In genomic region chr3:132785292-132785691, GRCh38 we compare ENCODE assay signal across 1 cellular context.
A peak's percentile ranks its signal among the peaks of the same experiment; 100 is the strongest.
TF ChIP-seq lines count a peak whose summit lies in the region.

No MANE protein-coding gene starts in this region.

TF ChIP-seq in K562, 482 proteins besides CTCF, POLR2A, EP300 and RAD21 (continues in another document):
- TF ChIP-seq MGA (IDR thresholded peaks at IDR 0.05), result 0 out of 2 replicates have a peak, but pooled peaks have one; percentile 25
- TF ChIP-seq LEF1 (IDR thresholded peaks at IDR 0.05), result no peak
- no peak for TF ChIP-seq ZNF274 (IDR thresholded peaks at IDR 0.05; ENCODE audit: borderline replicate concordance, low read depth, low read length)
- no peak for TF ChIP-seq RBM34 (IDR thresholded peaks at IDR 0.05; ENCODE audit: borderline replicate concordance, insufficient read depth, low read length)
- TF ChIP-seq ZNF780A (CRISPR knock-in tag; IDR thresholded peaks at IDR 0.05), result no peak
- no peak for TF ChIP-seq HMGXB4 (CRISPR knock-in tag; IDR thresholded peaks at IDR 0.05)
- no peak for TF ChIP-seq DPF2 (IDR thresholded peaks at IDR 0.05)
- no peak for TF ChIP-seq DEAF1 (CRISPR knock-in tag; IDR thresholded peaks at IDR 0.05)
- TF ChIP-seq POLR2G (IDR thresholded peaks at IDR 0.05; ENCODE audit: low read depth, low read length), result no peak
- TF ChIP-seq SMARCA4 (IDR thresholded peaks at IDR 0.05), result no peak
- TF ChIP-seq SIX5 (IDR thresholded peaks at IDR 0.05; ENCODE audit: borderline replicate concordance in 1 of 2, insufficient read depth in 1 of 2, low read depth in 1 of 2, low read length in 2 of 2), result no peak
- no peak for TF ChIP-seq ZNF318 (IDR thresholded peaks at IDR 0.05; ENCODE audit: borderline replicate concordance in 1 of 2, low read depth in 1 of 2)
- TF ChIP-seq RBM15 (IDR thresholded peaks at IDR 0.05; ENCODE audit: insufficient read depth, low read length), result no peak
- TF ChIP-seq ZNF146 (CRISPR knock-in tag; IDR thresholded peaks at IDR 0.05; ENCODE audit: unreplicated experiment), result no peak
- TF ChIP-seq BRD4 (IDR thresholded peaks at IDR 0.05), result no peak
- peak; percentile 57; the same call in 1 of the 2 replicates for TF ChIP-seq ATF7 (IDR thresholded peaks at IDR 0.05)
- no peak for TF ChIP-seq ZNF609 (CRISPR knock-in tag; IDR thresholded peaks at IDR 0.05; ENCODE audit: borderline replicate concordance)
- TF ChIP-seq USF1 (CRISPR knock-in tag; IDR thresholded peaks at IDR 0.05), result no peak
- no peak for TF ChIP-seq ZNF79 (CRISPR knock-in tag; IDR thresholded peaks at IDR 0.05; ENCODE audit: low read depth)
- no peak for TF ChIP-seq TCF7L2 (IDR thresholded peaks at IDR 0.05; ENCODE audit: low read depth, low read length)
- TF ChIP-seq ZNF830 (CRISPR knock-in tag; IDR thresholded peaks at IDR 0.05), result no peak
